Comparison of ENCODE assay signal across 8 cellular contexts in the genomic region with DNA sequence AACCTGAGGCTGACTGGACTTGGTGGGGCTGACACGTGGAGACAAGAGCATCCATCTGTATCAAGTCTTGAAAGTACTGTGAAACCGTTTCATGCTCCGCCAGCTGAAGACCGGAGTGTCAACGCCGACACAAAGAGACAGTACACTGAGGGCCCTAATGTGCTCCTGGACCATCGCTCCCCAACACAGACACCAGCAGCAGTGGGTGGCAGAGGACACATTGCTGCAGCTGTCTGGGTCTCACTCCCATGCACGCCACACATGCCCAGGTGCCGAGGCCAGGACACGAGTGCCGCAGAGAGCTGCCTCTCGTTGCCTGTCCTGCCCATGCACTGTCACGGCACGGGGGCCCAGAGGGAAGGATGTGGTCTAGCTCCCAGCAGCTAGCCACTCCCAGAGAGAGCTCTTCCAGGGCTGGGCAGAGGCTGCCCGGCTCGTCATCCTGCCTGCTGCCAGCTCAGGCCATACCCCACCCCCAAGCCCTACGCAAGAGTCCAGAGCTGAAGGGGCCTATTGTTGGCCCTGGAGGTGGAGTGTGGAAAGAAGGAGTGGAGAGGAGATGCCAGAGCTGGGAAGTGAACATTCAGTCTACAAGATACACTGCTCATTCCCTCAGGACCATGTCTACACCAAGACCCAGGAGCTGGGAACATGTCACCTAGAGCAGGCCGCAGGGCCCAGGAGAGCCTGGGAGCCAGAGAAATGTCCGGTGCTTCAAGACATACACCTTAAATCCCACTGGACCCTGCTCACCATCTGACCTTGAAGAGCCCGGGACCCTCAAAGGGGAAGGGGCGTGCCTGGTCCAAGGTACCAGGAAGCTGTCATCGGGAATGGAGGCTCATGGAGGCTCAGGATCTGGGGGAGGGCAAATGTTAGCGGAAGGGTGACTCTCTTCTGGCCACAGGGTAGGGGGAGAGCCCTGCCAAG. TPM values are rescaled to one million over a fixed set of nuclear protein-coding genes. Genes with fewer than 3 reads are reported as not detected.
DNase-seq lines count a peak whose midpoint lies in the region; ATAC-seq, FAIRE-seq and TF ChIP-seq lines count a peak whose summit lies in the region.

No MANE protein-coding gene starts in this region.

- DNase-seq in GM12891 (ENCODE audit: insufficient read length, low spot score) (no peak), RWPE2 (ENCODE audit: low spot score) (no peak), bronchial epithelial cell (ENCODE audit: low read depth) (peak; percentile 56), middle frontal gyrus (ENCODE audit: extremely low spot score, low spot score) (peak; percentile 73), upper lobe of right lung (peak; percentile 84), NCI-H446 treated with DMSO at 0.1 percent for 48 hours (lab: John Stamatoyannopoulos, UW) (no peak), NCI-H1048 (lab: John Stamatoyannopoulos, UW) (no peak)

- peaks cover 26% of the 10 kb centered on the region for H3K4me1 ChIP-seq in RWPE2 (ENCODE audit: insufficient read depth, poor library complexity, severe bottlenecking)
- H3K4me1 ChIP-seq in upper lobe of right lung = peaks cover 39% of the 10 kb centered on the region

- intact Hi-C loops in upper lobe of right lung (cut with DNase I) = no loop called here

- no peak for TF ChIP-seq POLR2A in GM12891 (IDR thresholded peaks at IDR 0.05; ENCODE audit: low read depth, low read length)

- TF ChIP-seq CTCF in RWPE2 (IDR thresholded peaks at IDR 0.05; ENCODE audit: poor library complexity, severe bottlenecking) = no peak
- TF ChIP-seq CTCF in bronchial epithelial cell (IDR thresholded peaks at IDR 0.05; ENCODE audit: insufficient read depth, low read length, severe bottlenecking) = no peak
- no peak for TF ChIP-seq CTCF in upper lobe of right lung (IDR thresholded peaks at IDR 0.05)

- H3K9me3 ChIP-seq in RWPE2 (ENCODE audit: severe bottlenecking) = no peaks in the 10 kb centered on the region
- no peaks in the 10 kb centered on the region for H3K9me3 ChIP-seq in upper lobe of right lung

- H3K27ac ChIP-seq in RWPE2 (ENCODE audit: poor library complexity, severe bottlenecking) = peak overlapping the region; percentile 56
- peak overlapping the region; percentile 36 for H3K27ac ChIP-seq in upper lobe of right lung

- FAIRE-seq in GM12891 (lab: Jason Lieb, UNC) (peak; percentile 87), bronchial epithelial cell (lab: Jason Lieb, UNC) (no peak)

- H3K4me3 ChIP-seq in RWPE2 (ENCODE audit: severe bottlenecking) (no peak overlapping the region), bronchial epithelial cell (ENCODE audit: low read depth, low read length) (no peak overlapping the region), upper lobe of right lung (no peak overlapping the region)

- ATAC-seq in HG02623 (IDR thresholded peaks at IDR 0.05; ENCODE audit: unreplicated experiment) (peak; percentile 33), RWPE2 (ENCODE audit: low read depth) (peak; percentile 62), upper lobe of right lung (peak; percentile 79)

- H3K27me3 ChIP-seq in RWPE2 (ENCODE audit: insufficient read depth, poor library complexity, severe bottlenecking) = no peaks in the 10 kb centered on the region
- no peaks in the 10 kb centered on the region for H3K27me3 ChIP-seq in bronchial epithelial cell (ENCODE audit: control insufficient read depth, insufficient read depth, low read length)
- H3K27me3 ChIP-seq in upper lobe of right lung = no peaks in the 10 kb centered on the region

- H3K36me3 ChIP-seq in RWPE2 (ENCODE audit: low read depth) (peaks cover 2% of the 10 kb centered on the region; the same call in 1 of the 2 replicates), bronchial epithelial cell (ENCODE audit: control insufficient read depth, insufficient read depth, low read length) (peaks cover 6% of the 10 kb centered on the region), upper lobe of right lung (no peaks in the 10 kb centered on the region)

TF ChIP-seq in GM12891, 5 proteins besides CTCF, POLR2A, EP300 and RAD21:
- TF ChIP-seq POU2F2 (IDR thresholded peaks at IDR 0.05; ENCODE audit: low read depth, low read length) = no peak
- TF ChIP-seq PAX5 (IDR thresholded peaks at IDR 0.05; ENCODE audit: insufficient read depth, low read length, severe bottlenecking) = no peak
- no peak for TF ChIP-seq SPI1 (IDR thresholded peaks at IDR 0.05; ENCODE audit: low read depth, low read length)
- no peak for TF ChIP-seq POLR2AphosphoS5 (IDR thresholded peaks at IDR 0.05; ENCODE audit: low read depth, low read length)
- no peak for TF ChIP-seq TAF1 (IDR thresholded peaks at IDR 0.05; ENCODE audit: low read depth, low read length)
TF ChIP-seq in GM12891: peak in this region for 0.

RNA-seq across cellular contexts. Expression of gene TNK2, which starts 7.7 kb away (rescaled TPM):
- 12.1 TPM for polyA plus RNA-seq in GM12891 (2012; ENCODE audit: low read depth, missing spikeins)
- 6.3 and 6.8 TPM in 2 replicates for total RNA-seq in bronchial epithelial cell
- 58.8 TPM for total RNA-seq in upper lobe of right lung

Comparison
In these comparisons a context has a peak if more than half of its experiments do, and no peak if none do; other contexts are left out.
1. DNase-seq: peak in bronchial epithelial cell (single experiment), middle frontal gyrus (single experiment) and upper lobe of right lung (single experiment); none in GM12891 (single experiment), RWPE2 (single experiment), NCI-H446 treated with DMSO at 0.1 percent for 48 hours (single experiment) and NCI-H1048 (single experiment).
2. Peak in every context shown above with its lines, with median percentiles within 50 percentile points of each other: ATAC-seq.